ENCODE assay signal across 9 cellular contexts in genomic region chr1:40382110-40382464, GRCh38. TPM values are rescaled to one million over a fixed set of nuclear protein-coding genes. Genes with fewer than 3 reads are reported as not detected.
A peak's percentile ranks its signal among the peaks of the same experiment; 100 is the strongest.
DNase-seq lines count a peak whose midpoint lies in the region; ATAC-seq and TF ChIP-seq lines count a peak whose summit lies in the region.
"Had no signal": no experiment of that assay in that cellular context is flagged by ENCODE, and none has a peak within 500 bp of the region (broad histone marks: within the 10 kb centered on the region; RNA-seq: fewer than 3 reads in every experiment).

No MANE protein-coding gene starts in this region.

- H3K27me3 Mint-ChIP-seq in stimulated activated memory B cell treated with anti-CD40 and anti-IgM and Interleukin-4, amounts not matched to agents 10 μg/mL and 1 μg/mL and 100 μg/mL, for 72 hours, result no peaks in the 10 kb centered on the region

- no TSS peak for BruUV-seq in Panc1 (replicated peaks; lab: Mats Ljungman, UMichigan)

- TF ChIP-seq CTCF in Panc1 (IDR thresholded peaks at IDR 0.05), result no peak

- H3K4me3 ChIP-seq in Panc1 (ENCODE audit: low read depth in 2 of 2, low read length in 2 of 2) (no peak overlapping the region), duodenal mucosa (ENCODE audit: low read depth in 1 of 2, low read length in 2 of 2) (peak overlapping the region; percentile 1 to 2)

- peak overlapping the region in 1 of 2 donors; percentile 26 for H3K9ac ChIP-seq in duodenal mucosa (ENCODE audit: low read depth in 1 of 2, low read length in 2 of 2)

- H3K4me1 Mint-ChIP-seq in stimulated activated memory B cell treated with anti-CD40 and anti-IgM and Interleukin-4, amounts not matched to agents 10 μg/mL and 1 μg/mL and 100 μg/mL, for 72 hours, result peaks cover 83% of the 10 kb centered on the region

- peak overlapping the region; percentile 73; the same call in 1 of the 2 replicates for H3K27ac ChIP-seq in Panc1 (ENCODE audit: low read length)
- H3K27ac ChIP-seq in duodenal mucosa (ENCODE audit: low read depth, low read length), result peak overlapping the region; percentile 33

- DNase-seq in EL (peak; percentile 37), Panc1 (ENCODE audit: low read depth, low spot score) (no peak), GM19240 (ENCODE audit: insufficient read length, low spot score) (no peak), cerebellar nuclear complex (lab: John Stamatoyannopoulos, UW) (no peak), OCI-M1 (lab: John Stamatoyannopoulos, UW) (no peak)

- H3K4me1 ChIP-seq in Panc1 (ENCODE audit: control insufficient read depth, insufficient read depth, low read length) (peaks cover 63% of the 10 kb centered on the region), duodenal mucosa (ENCODE audit: control insufficient read depth in 1 of 2, insufficient read depth in 2 of 2, low read length in 2 of 2) (peaks cover 37 to 56% of the 10 kb centered on the region in 2 donors)

- H3K9me3 ChIP-seq in Panc1 (ENCODE audit: control insufficient read depth, insufficient read depth, low read depth, low read length) (no peaks in the 10 kb centered on the region), duodenal mucosa (ENCODE audit: control insufficient read depth in 1 of 2, low read length in 2 of 2) (no peaks in the 10 kb centered on the region)

- POLR2A ChIA-PET in Panc1 (lab: Charles Lee), result no interaction called here

- H3K4me3 Mint-ChIP-seq in stimulated activated memory B cell treated with anti-CD40 and anti-IgM and Interleukin-4, amounts not matched to agents 10 μg/mL and 1 μg/mL and 100 μg/mL, for 72 hours, result peak overlapping the region; percentile 78
- H3K4me3 Mint-ChIP-seq: neural crest cell had no signal

- CTCF ChIA-PET in Panc1 (lab: Charles Lee), result interaction anchor here (1.1 to 1.2 kb wide), 2 partner anchors 9 to 18 kb away, joined by 3 to 7 read pairs; partner anchors contain the start of gene SMAP2

- H3K27me3 ChIP-seq in Panc1 (ENCODE audit: control insufficient read depth, insufficient read depth, low read length), result no peaks in the 10 kb centered on the region
- H3K27me3 ChIP-seq in duodenal mucosa (ENCODE audit: control insufficient read depth in 1 of 2, insufficient read depth in 2 of 2, low read length in 2 of 2), result no peaks in the 10 kb centered on the region

- H3K9me3 Mint-ChIP-seq in stimulated activated memory B cell treated with anti-CD40 and anti-IgM and Interleukin-4, amounts not matched to agents 10 μg/mL and 1 μg/mL and 100 μg/mL, for 72 hours, result no peaks in the 10 kb centered on the region
- H3K9me3 Mint-ChIP-seq: neural crest cell had no signal

- intact Hi-C loops in Panc1 (cut with micrococcal nuclease; ENCODE audit: unreplicated experiment), result no loop called here

- ATAC-seq in Panc1, result no peak
- no peak for ATAC-seq in stimulated activated memory B cell treated with anti-CD40 and anti-IgM and Interleukin-4, amounts not matched to agents 10 μg/mL and 1 μg/mL and 100 μg/mL, for 72 hours
- ATAC-seq in GM21528 (IDR thresholded peaks at IDR 0.05; ENCODE audit: low FRiP score, unreplicated experiment), result no peak

- peak overlapping the region; percentile 98 for H3K27ac Mint-ChIP-seq in stimulated activated memory B cell treated with anti-CD40 and anti-IgM and Interleukin-4, amounts not matched to agents 10 μg/mL and 1 μg/mL and 100 μg/mL, for 72 hours

- H3K36me3 ChIP-seq in Panc1 (ENCODE audit: control insufficient read depth, insufficient read depth, low read length), result no peaks in the 10 kb centered on the region
- H3K36me3 ChIP-seq in duodenal mucosa (ENCODE audit: control insufficient read depth in 1 of 2, insufficient read depth in 2 of 2, low read length in 2 of 2), result no peaks in the 10 kb centered on the region

- H3K36me3 Mint-ChIP-seq in stimulated activated memory B cell treated with anti-CD40 and anti-IgM and Interleukin-4, amounts not matched to agents 10 μg/mL and 1 μg/mL and 100 μg/mL, for 72 hours, result peaks cover 36% of the 10 kb centered on the region

- in situ Hi-C loops in Panc1 (cut with HindIII; ENCODE audit: low pct_unique_long_range_greater_than_20kb, low sequenced_read_pairs), result no loop called here

RNA-seq across cellular contexts. Expression of gene SMAP2, which starts 8.6 kb away (rescaled TPM):
- 21.5 TPM for total RNA-seq in Panc1 (2021; ENCODE audit: unreplicated experiment)
- polyA plus RNA-seq in Panc1 (2012; ENCODE audit: insufficient read length), result 17.5 TPM

Comparison
In these comparisons a context has a peak if more than half of its experiments do, and no peak if none do; other contexts are left out.
1. H3K4me3 ChIP-seq: peak in duodenal mucosa (2 of 2); none in Panc1 (0 of 2).